In the genomic region with DNA sequence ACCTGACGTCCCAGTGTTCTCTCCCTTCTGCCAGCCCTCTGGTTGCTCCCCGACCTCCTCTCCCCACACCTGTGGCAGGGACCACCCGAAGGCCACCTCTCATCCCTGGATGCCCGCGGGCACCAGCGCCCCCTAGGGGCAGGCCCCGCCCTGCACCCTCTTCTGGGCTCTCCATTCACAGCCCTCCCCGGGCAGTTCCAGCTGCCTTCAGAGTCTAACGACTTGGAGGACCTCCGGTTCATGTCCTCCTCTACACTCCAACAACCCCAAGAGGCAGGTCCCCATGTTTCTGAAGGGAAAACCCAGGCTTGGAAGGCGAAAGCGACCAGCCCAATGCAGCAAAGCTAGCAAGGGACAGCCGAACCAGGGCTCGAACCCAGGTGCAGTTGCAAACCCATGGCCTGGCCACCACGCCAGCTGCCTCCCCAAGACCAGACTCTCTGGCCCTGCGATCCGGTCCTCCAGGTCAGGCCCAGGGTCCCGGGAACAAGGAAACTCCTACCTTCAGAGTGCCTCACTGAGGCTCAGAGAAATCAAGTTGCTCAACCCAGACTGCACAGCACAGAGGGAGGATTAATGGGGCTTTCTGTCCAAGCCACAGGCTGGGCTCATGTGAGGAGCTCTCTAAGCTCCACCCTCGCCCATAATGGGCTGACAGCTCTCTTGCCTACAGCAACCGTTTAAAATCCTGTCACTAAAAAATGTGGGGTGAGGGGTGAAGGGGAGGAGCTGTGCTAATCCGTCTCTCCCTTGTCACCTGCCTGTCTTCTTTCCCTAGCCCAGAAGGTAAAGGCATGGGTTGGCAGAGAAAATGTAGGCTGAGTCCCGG, we compare ENCODE assay signal across 8 cellular contexts.
DNase-seq lines count a peak whose midpoint lies in the region; ATAC-seq and TF ChIP-seq lines count a peak whose summit lies in the region.

No MANE protein-coding gene starts in this region.

- TF ChIP-seq POLR2A in Peyer's patch (IDR thresholded peaks at IDR 0.05), result no peak

- no peaks in the 10 kb centered on the region for H3K9me3 ChIP-seq in Peyer's patch

- peaks cover 0 to 8% (median 0%) of the 10 kb centered on the region in 4 donors for H3K4me1 ChIP-seq in Peyer's patch

- no peaks in the 10 kb centered on the region for H3K27me3 ChIP-seq in Peyer's patch

- H3K27me3 Mint-ChIP-seq in neural crest cell (ENCODE audit: low read depth), result peaks cover 65% of the 10 kb centered on the region

- TF ChIP-seq CTCF in GM12873 (IDR thresholded peaks at IDR 0.05; ENCODE audit: insufficient read depth, low read depth, low read length, missing control alignments), result peak; percentile 76
- peak in 5 of 6 experiments; percentile 35 to 44 (median 39) for TF ChIP-seq CTCF in Peyer's patch (IDR thresholded peaks at IDR 0.05)
- peak; percentile 68 for TF ChIP-seq CTCF in choroid plexus epithelial cell (conservative IDR thresholded peaks at IDR 0.05; ENCODE audit: low read depth, low read length)
- TF ChIP-seq CTCF in neural crest cell (conservative IDR thresholded peaks at IDR 0.05), result peak; percentile 72

- H3K4me3 Mint-ChIP-seq in neural crest cell, result no peak overlapping the region

- H3K4me3 ChIP-seq in Peyer's patch (no peak overlapping the region), choroid plexus epithelial cell (ENCODE audit: low read depth, low read length) (no peak overlapping the region)

- H3K9me3 Mint-ChIP-seq in neural crest cell, result no peaks in the 10 kb centered on the region

- ATAC-seq in HG02938 (IDR thresholded peaks at IDR 0.05; ENCODE audit: unreplicated experiment), result no peak

- peak in 1 of 3 donors; percentile 47 for DNase-seq in Peyer's patch
- DNase-seq in choroid plexus epithelial cell (ENCODE audit: low read depth), result no peak
- DNase-seq in neural crest cell (ENCODE audit: low read depth, low spot score), result peak; percentile 44
- DNase-seq in superior temporal gyrus (ENCODE audit: extremely low spot score), result no peak
- no peak for DNase-seq in NCI-H526 (lab: John Stamatoyannopoulos, UW)
- DNase-seq in NCI-H2081 treated with DMSO at 0.1 percent for 48 hours (lab: John Stamatoyannopoulos, UW), result no peak

- H3K36me3 Mint-ChIP-seq in neural crest cell (ENCODE audit: low read depth), result no peaks in the 10 kb centered on the region

- no peak overlapping the region for H3K27ac ChIP-seq in Peyer's patch

- H3K4me1 Mint-ChIP-seq in neural crest cell, result peaks cover 10% of the 10 kb centered on the region

- H3K36me3 ChIP-seq in Peyer's patch, result no peaks in the 10 kb centered on the region

- H3K27ac Mint-ChIP-seq in neural crest cell (ENCODE audit: unreplicated experiment), result no peak overlapping the region
